Comparison of ENCODE assay signal across 23 cellular contexts in the genomic region with DNA sequence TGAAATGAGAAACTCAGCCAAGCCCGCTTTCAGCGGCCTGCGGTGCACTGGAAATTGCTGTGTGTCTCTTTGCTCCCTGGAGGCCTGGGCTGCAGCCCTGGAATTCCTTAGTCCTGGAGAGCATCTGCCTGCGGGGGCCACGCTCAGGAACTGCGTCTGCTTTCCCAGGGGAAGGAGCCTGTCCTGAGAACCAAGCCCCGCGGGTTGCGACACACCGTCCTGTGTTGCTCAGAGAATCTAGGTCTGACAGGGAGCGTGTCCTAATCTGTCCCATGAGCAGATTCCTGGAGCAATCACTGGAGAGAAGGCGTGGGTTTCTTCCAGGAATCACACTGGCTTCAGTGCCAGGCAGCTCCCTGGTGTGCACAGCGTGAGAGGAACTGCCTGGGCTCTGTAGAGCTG.
DNase-seq lines count a peak whose midpoint lies in the region; ATAC-seq, FAIRE-seq and TF ChIP-seq lines count a peak whose summit lies in the region.
"Had no signal": no experiment of that assay in that cellular context is flagged by ENCODE, and none has a peak within 500 bp of the region (broad histone marks: within the 10 kb centered on the region; RNA-seq: fewer than 3 reads in every experiment).

No MANE protein-coding gene starts in this region.

- TF ChIP-seq CTCF in chondrocyte (IDR thresholded peaks at IDR 0.05) (no peak), hepatocyte (IDR thresholded peaks at IDR 0.05; ENCODE audit: poor library complexity) (no peak)

- H4K20me1 ChIP-seq in hepatocyte (ENCODE audit: insufficient read depth, poor library complexity, severe bottlenecking), result no peaks in the 10 kb centered on the region

- no peak for FAIRE-seq in RCC 7860 (lab: Jason Lieb, UNC)

- H3K27ac Mint-ChIP-seq in chondrocyte (ENCODE audit: unreplicated experiment), result peak overlapping the region; percentile 17
- H3K27ac Mint-ChIP-seq: activated naive CD8-positive, alpha-beta T cell treated with anti-CD3 and anti-CD28 coated beads for 36 hours; activated T-helper 1 cell treated with anti-CD3 and anti-CD28 coated beads, Interleukin-12 subunit alpha, Interleukin-12 subunit beta, Interleukin-2, Interleukin-4 antibody, amounts not matched to agents 30 ng/mL and 10 ng/mL and 1 ng/mL, durations not matched to agents 14 hours and 24 hours and 36 hours; CD4-positive, alpha-beta memory T cell; stimulated activated effector memory CD8-positive, alpha-beta T cell treated with anti-CD3 and anti-CD28 coated beads, Interleukin-12 subunit alpha, Interleukin-12 subunit beta, amount 100 ng/mL, for 72 hours had no signal

- H3K4me3 Mint-ChIP-seq in chondrocyte (ENCODE audit: unreplicated experiment), result no peak overlapping the region
- H3K4me3 Mint-ChIP-seq: activated naive CD8-positive, alpha-beta T cell treated with anti-CD3 and anti-CD28 coated beads for 36 hours; activated T-helper 1 cell treated with anti-CD3 and anti-CD28 coated beads, Interleukin-12 subunit alpha, Interleukin-12 subunit beta, Interleukin-2, Interleukin-4 antibody, amounts not matched to agents 30 ng/mL and 10 ng/mL and 1 ng/mL, durations not matched to agents 14 hours and 24 hours and 36 hours; CD4-positive, alpha-beta memory T cell; stimulated activated effector memory CD8-positive, alpha-beta T cell treated with anti-CD3 and anti-CD28 coated beads, Interleukin-12 subunit alpha, Interleukin-12 subunit beta, amount 100 ng/mL, for 72 hours had no signal

- H3K36me3 Mint-ChIP-seq in chondrocyte (ENCODE audit: low read depth), result no peaks in the 10 kb centered on the region
- H3K36me3 Mint-ChIP-seq: CD4-positive, alpha-beta memory T cell; stimulated activated effector memory CD8-positive, alpha-beta T cell treated with anti-CD3 and anti-CD28 coated beads, Interleukin-12 subunit alpha, Interleukin-12 subunit beta, amount 100 ng/mL, for 72 hours had no signal

- H2AFZ ChIP-seq in hepatocyte, result no peak overlapping the region
- H2AFZ ChIP-seq: PC-9 had no signal

- intact Hi-C loops in sciatic nerve (cut with DNase I), result no loop called here

- peaks cover 20% of the 10 kb centered on the region for H3K4me1 ChIP-seq in HUES6 (ENCODE audit: control insufficient read depth, insufficient read depth, low read length)
- peaks cover 2% of the 10 kb centered on the region for H3K4me1 ChIP-seq in hepatocyte (ENCODE audit: insufficient read depth)

- peak overlapping the region; percentile 25 for H3K9ac ChIP-seq in HUES6 (ENCODE audit: low read length)

- H3K4me2 ChIP-seq in hepatocyte, result no peak overlapping the region
- H3K4me2 ChIP-seq: PC-9 had no signal

- no peaks in the 10 kb centered on the region for H3K9me2 ChIP-seq in hepatocyte (replicated peaks; ENCODE audit: insufficient read depth)

- ATAC-seq in sciatic nerve, result peak; percentile 69
- no peak for ATAC-seq in HG03378 (IDR thresholded peaks at IDR 0.05; ENCODE audit: unreplicated experiment)
- ATAC-seq: activated CD4-positive, CD25-positive, alpha-beta regulatory T cell treated with anti-CD3 and anti-CD28 coated beads, Interleukin-2, amount 50 U/mL, for 24 hours; left lobe of liver; mucosa of descending colon; stimulated activated effector memory CD8-positive, alpha-beta T cell treated with anti-CD3 and anti-CD28 coated beads, Interleukin-12 subunit alpha, Interleukin-12 subunit beta, amount 100 ng/mL, for 72 hours had no signal

- no peak for DNase-seq in chondrocyte (ENCODE audit: low spot score)
- DNase-seq in hepatocyte (ENCODE audit: low spot score), result peak; percentile 62
- no peak for DNase-seq in sciatic nerve (ENCODE audit: low spot score)
- DNase-seq in NCI-H524 (lab: John Stamatoyannopoulos, UW), result no peak
- DNase-seq in HUDEP-2 (lab: John Stamatoyannopoulos, UW; ENCODE audit: unreplicated experiment in 76 of 76), result no peak
- no peak for DNase-seq in RCC 7860 (ENCODE audit: low spot score)
- DNase-seq: activated CD8-positive, alpha-beta memory T cell treated with anti-CD3 and anti-CD28 coated beads for 24 hours; activated naive CD8-positive, alpha-beta T cell treated with anti-CD3 and anti-CD28 coated beads for 36 hours; brain microvascular endothelial cell; CD4-positive, alpha-beta memory T cell; cortex of kidney; DMS53; foreskin melanocyte; mucosa of descending colon; NCI-H1105 treated with DMSO at 0.1 percent for 48 hours; PC-9; T1000 had no signal

- WGBS in hepatocyte (ENCODE audit: low lambda C conversion rate, missing lambda C conversion rate), result 44% methylated on average over 13 of the region's 13 CpGs

- H3K27me3 ChIP-seq in HUES6 (ENCODE audit: control insufficient read depth, insufficient read depth, low read length) (no peaks in the 10 kb centered on the region), hepatocyte (no peaks in the 10 kb centered on the region)
- H3K27me3 ChIP-seq: brain microvascular endothelial cell had no signal

- no peaks in the 10 kb centered on the region for H3K36me3 ChIP-seq in HUES6 (ENCODE audit: control insufficient read depth, insufficient read depth, low read length)
- no peaks in the 10 kb centered on the region for H3K36me3 ChIP-seq in hepatocyte (replicated peaks; ENCODE audit: insufficient read depth, low read depth)
- H3K36me3 ChIP-seq: brain microvascular endothelial cell had no signal

- no peak overlapping the region for H3K4me3 ChIP-seq in HUES6 (ENCODE audit: low read depth, low read length)
- H3K4me3 ChIP-seq in hepatocyte, result no peak overlapping the region
- H3K4me3 ChIP-seq: mucosa of descending colon, PC-9 had no signal

- H3K27ac ChIP-seq in HUES6 (ENCODE audit: low read depth, low read length) (no peak overlapping the region), hepatocyte (no peak overlapping the region)
- H3K27ac ChIP-seq: brain microvascular endothelial cell, PC-9 had no signal

- H3K9me3 ChIP-seq in HUES6 (ENCODE audit: control insufficient read depth, insufficient read depth, low read depth, low read length), result peaks cover 10% of the 10 kb centered on the region; the same call in 1 of the 2 replicates
- no peaks in the 10 kb centered on the region for H3K9me3 ChIP-seq in hepatocyte (ENCODE audit: low read depth)
- H3K9me3 ChIP-seq: mucosa of descending colon had no signal

- peaks cover 13% of the 10 kb centered on the region for H3K4me1 Mint-ChIP-seq in chondrocyte (ENCODE audit: low read depth)
- H3K4me1 Mint-ChIP-seq: activated naive CD8-positive, alpha-beta T cell treated with anti-CD3 and anti-CD28 coated beads for 36 hours; CD4-positive, alpha-beta memory T cell; stimulated activated effector memory CD8-positive, alpha-beta T cell treated with anti-CD3 and anti-CD28 coated beads, Interleukin-12 subunit alpha, Interleukin-12 subunit beta, amount 100 ng/mL, for 72 hours had no signal

- no peaks in the 10 kb centered on the region for H3K79me2 ChIP-seq in hepatocyte

- peaks cover 21% of the 10 kb centered on the region for H3K27me3 Mint-ChIP-seq in chondrocyte (ENCODE audit: low read depth)

- H3K9me3 Mint-ChIP-seq in chondrocyte (ENCODE audit: low read depth), result no peaks in the 10 kb centered on the region
- H3K9me3 Mint-ChIP-seq: activated T-helper 1 cell treated with anti-CD3 and anti-CD28 coated beads, Interleukin-12 subunit alpha, Interleukin-12 subunit beta, Interleukin-2, Interleukin-4 antibody, amounts not matched to agents 30 ng/mL and 10 ng/mL and 1 ng/mL, durations not matched to agents 14 hours and 24 hours and 36 hours; stimulated activated effector memory CD8-positive, alpha-beta T cell treated with anti-CD3 and anti-CD28 coated beads, Interleukin-12 subunit alpha, Interleukin-12 subunit beta, amount 100 ng/mL, for 72 hours had no signal
